In genomic region chr10:120600871-120601644, GRCh38 we compare ENCODE assay signal across 8 cellular contexts.
DNase-seq lines count a peak whose midpoint lies in the region; ATAC-seq and TF ChIP-seq lines count a peak whose summit lies in the region.

No MANE protein-coding gene starts in this region.

- no peak overlapping the region for H3K4me3 ChIP-seq in GM23248
- no peak overlapping the region for H3K4me3 ChIP-seq in prostate gland

- no peak overlapping the region for H3K27ac ChIP-seq in GM23248
- no peak overlapping the region for H3K27ac ChIP-seq in prostate gland

- H3K4me1 ChIP-seq in GM23248 (ENCODE audit: insufficient read depth): no peaks in the 10 kb centered on the region
- no peaks in the 10 kb centered on the region for H3K4me1 ChIP-seq in prostate gland (replicated peaks)

- H3K4me2 ChIP-seq in GM23248 (ENCODE audit: unreplicated experiment): no peak overlapping the region

- no peak for TF ChIP-seq CTCF in prostate gland (IDR thresholded peaks at IDR 0.05)

- H3K9ac ChIP-seq in GM23248: no peak overlapping the region

- no peaks in the 10 kb centered on the region for H3K27me3 ChIP-seq in GM23248 (replicated peaks; ENCODE audit: insufficient read depth)
- H3K27me3 ChIP-seq in prostate gland (replicated peaks; ENCODE audit: insufficient read depth): no peaks in the 10 kb centered on the region

- in situ Hi-C loops in GM23248 (cut with MboI) (no loop called here), SK-MEL-5 (cut with HindIII; ENCODE audit: low pct_unique_long_range_greater_than_20kb, low sequenced_read_pairs) (no loop called here)

- H3K9me3 ChIP-seq in GM23248 (ENCODE audit: low read depth) (no peaks in the 10 kb centered on the region), prostate gland (no peaks in the 10 kb centered on the region)

- no peak for TF ChIP-seq POLR2A in prostate gland (IDR thresholded peaks at IDR 0.05)

- no peaks in the 10 kb centered on the region for H3F3A ChIP-seq in GM23248 (ENCODE audit: insufficient read depth)

- H3K79me2 ChIP-seq in GM23248 (ENCODE audit: insufficient read depth): no peaks in the 10 kb centered on the region

- H3K36me3 ChIP-seq in GM23248 (ENCODE audit: low read depth): no peaks in the 10 kb centered on the region
- H3K36me3 ChIP-seq in prostate gland: no peaks in the 10 kb centered on the region

- H2AFZ ChIP-seq in GM23248: no peak overlapping the region

- DNase-seq in CD1c-positive myeloid dendritic cell (ENCODE audit: extremely low spot score): peak; percentile 38
- peak; percentile 40 for DNase-seq in GM23248
- peak; percentile 3 for DNase-seq in SK-MEL-5 (ENCODE audit: low read depth, low spot score)
- DNase-seq in islet precursor cell: peak; percentile 76
- no peak for DNase-seq in LoVo (ENCODE audit: low spot score)
- no peak for DNase-seq in activated CD4-positive, alpha-beta T cell treated with anti-CD3 and anti-CD28 coated beads, Interleukin-2, amount 50 U/mL, for 48 hours
- no peak for DNase-seq in prostate gland (ENCODE audit: low spot score)

- intact Hi-C loops in prostate gland (cut with DNase I): no loop called here

- WGBS in GM23248 (ENCODE audit: low coverage in 1 of 2, low lambda C conversion rate in 2 of 2, missing lambda C conversion rate in 2 of 2), 2 experiments: 72 to 79% methylated on average over 12 of the region's 12 CpGs
- WGBS in prostate gland: 81% methylated on average over 12 of the region's 12 CpGs

- ATAC-seq in HG02759 (IDR thresholded peaks at IDR 0.05; ENCODE audit: unreplicated experiment): no peak

- H3K9me2 ChIP-seq in GM23248 (ENCODE audit: insufficient read depth): no peaks in the 10 kb centered on the region

- no peaks in the 10 kb centered on the region for H4K20me1 ChIP-seq in GM23248 (ENCODE audit: insufficient read depth)

Comparison
In these comparisons a context has a peak if more than half of its experiments do, and no peak if none do; other contexts are left out.
1. DNase-seq: peak in CD1c-positive myeloid dendritic cell (single experiment), GM23248 (single experiment), SK-MEL-5 (single experiment) and islet precursor cell (single experiment); none in LoVo (single experiment), activated CD4-positive, alpha-beta T cell treated with anti-CD3 and anti-CD28 coated beads, Interleukin-2, amount 50 U/mL, for 48 hours (0 of 2) and prostate gland (single experiment).